Comparison of ENCODE assay signal across 8 cellular contexts in the genomic region with DNA sequence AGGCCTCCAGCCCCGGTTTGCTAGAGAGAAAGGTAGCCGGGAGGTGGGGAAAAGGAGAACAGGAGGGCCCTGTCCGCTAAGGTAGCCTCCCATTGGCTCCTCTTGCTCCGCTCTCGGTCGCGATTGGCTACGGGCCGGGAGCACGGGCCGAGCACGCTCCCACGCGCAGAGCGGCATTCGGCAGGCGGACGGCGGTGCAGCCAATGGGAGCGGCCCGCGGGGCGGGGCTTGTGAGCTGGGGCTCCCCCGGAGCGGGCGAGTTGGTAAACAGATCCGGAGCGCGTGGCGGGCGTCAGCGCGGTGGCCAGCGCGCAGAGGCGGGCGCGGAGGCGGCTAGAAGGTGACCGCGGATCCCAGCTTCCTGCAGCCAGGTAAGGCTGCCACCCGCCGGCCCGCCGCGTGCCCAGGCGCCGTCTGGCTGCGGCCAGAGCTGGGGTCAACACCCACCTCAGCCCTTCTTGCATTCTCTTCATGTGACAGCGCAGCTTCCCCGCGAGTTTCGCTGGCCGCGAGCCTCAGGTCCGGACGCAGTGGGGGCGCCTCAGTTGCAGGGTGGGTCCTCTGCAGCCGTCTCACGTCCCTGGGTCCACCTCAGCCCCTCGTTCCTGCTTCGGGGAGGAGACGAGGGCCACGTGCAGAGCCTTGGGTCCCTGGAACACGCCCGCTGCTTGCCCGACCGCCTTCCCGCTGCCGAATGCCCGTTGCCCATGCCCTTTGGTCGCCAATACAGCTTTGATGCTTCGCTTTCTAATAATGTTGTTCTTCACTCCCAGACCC. TPM values are rescaled to one million over a fixed set of nuclear protein-coding genes. Genes with fewer than 3 reads are reported as not detected.
A peak's percentile ranks its signal among the peaks of the same experiment; 100 is the strongest.
DNase-seq lines count a peak whose midpoint lies in the region; ATAC-seq and TF ChIP-seq lines count a peak whose summit lies in the region.

TSS of gene COQ8A (plus strand) at position 266 of the 777 bp plus-strand sequence. CDS start 21,092 bp downstream, outside the sequence.

- H3K27me3 ChIP-seq in DND-41 (ENCODE audit: insufficient read depth, low read length, poor library complexity) (no peaks in the 10 kb centered on the region), H7 (ENCODE audit: control insufficient read depth, insufficient read depth, low read length) (peaks cover 8% of the 10 kb centered on the region), Loucy (ENCODE audit: insufficient read depth, low read length, poor library complexity, severe bottlenecking) (no peaks in the 10 kb centered on the region), RWPE2 (ENCODE audit: insufficient read depth, poor library complexity, severe bottlenecking) (no peaks in the 10 kb centered on the region), fibroblast of lung (ENCODE audit: control insufficient read depth, insufficient read depth, low read length) (no peaks in the 10 kb centered on the region)

- ATAC-seq in DND-41 (ENCODE audit: insufficient read depth, low read depth) (peak; percentile 95), RWPE2 (ENCODE audit: low read depth) (peak; percentile 98), naive B cell (ENCODE audit: low read depth in 2 of 2) (peak; percentile 88 to 89)
- peak; percentile 96 for ATAC-seq in stimulated activated effector memory CD8-positive, alpha-beta T cell treated with anti-CD3 and anti-CD28 coated beads, Interleukin-12 subunit alpha, Interleukin-12 subunit beta, amount 100 ng/mL, for 72 hours

- peaks cover 32% of the 10 kb centered on the region for H3K4me1 Mint-ChIP-seq in activated T-helper 2 cell treated with anti-CD3 and anti-CD28 coated beads, Interferon-gamma antibody, Interleukin-2, Interleukin-4, amounts not matched to agents 10 μg/mL and 5 μg/mL and 100 μg/mL, durations not matched to agents 14 hours and 24 hours and 36 hours (ENCODE audit: low read depth)
- peaks cover 46 to 57% (median 52%) of the 10 kb centered on the region in 3 donors for H3K4me1 Mint-ChIP-seq in naive B cell
- H3K4me1 Mint-ChIP-seq in stimulated activated effector memory CD8-positive, alpha-beta T cell treated with anti-CD3 and anti-CD28 coated beads, Interleukin-12 subunit alpha, Interleukin-12 subunit beta, amount 100 ng/mL, for 72 hours, result peaks cover 55% of the 10 kb centered on the region

- peaks cover 4% of the 10 kb centered on the region for H3K9me3 ChIP-seq in DND-41 (ENCODE audit: insufficient read depth, low read length, severe bottlenecking)
- peaks cover 7% of the 10 kb centered on the region; the same call in 1 of the 2 replicates for H3K9me3 ChIP-seq in Loucy (ENCODE audit: insufficient read depth, low read depth, low read length)
- no peaks in the 10 kb centered on the region for H3K9me3 ChIP-seq in RWPE2 (ENCODE audit: severe bottlenecking)
- H3K9me3 ChIP-seq in fibroblast of lung (ENCODE audit: control insufficient read depth, insufficient read depth, low read depth, low read length), result no peaks in the 10 kb centered on the region

- peaks cover 42% of the 10 kb centered on the region for H3K79me2 ChIP-seq in DND-41 (ENCODE audit: insufficient read depth, low read length)
- peaks cover 50% of the 10 kb centered on the region for H3K79me2 ChIP-seq in Loucy (ENCODE audit: insufficient read depth, low read length)
- H3K79me2 ChIP-seq in fibroblast of lung (ENCODE audit: control insufficient read depth, insufficient read depth, low read length), result no peaks in the 10 kb centered on the region

- peaks cover 14% of the 10 kb centered on the region for H3K9me3 Mint-ChIP-seq in activated T-helper 2 cell treated with anti-CD3 and anti-CD28 coated beads, Interferon-gamma antibody, Interleukin-2, Interleukin-4, amounts not matched to agents 10 μg/mL and 5 μg/mL and 100 μg/mL, durations not matched to agents 14 hours and 24 hours and 36 hours
- peaks cover 4 to 6% (median 5%) of the 10 kb centered on the region in 7 donors for H3K9me3 Mint-ChIP-seq in naive B cell
- H3K9me3 Mint-ChIP-seq in stimulated activated effector memory CD8-positive, alpha-beta T cell treated with anti-CD3 and anti-CD28 coated beads, Interleukin-12 subunit alpha, Interleukin-12 subunit beta, amount 100 ng/mL, for 72 hours, result peaks cover 4% of the 10 kb centered on the region

- H3K4me2 ChIP-seq in DND-41 (ENCODE audit: insufficient read depth, low read length) (peak within 1 kb of the TSS; percentile 98), Loucy (ENCODE audit: low read depth, low read length, poor library complexity, severe bottlenecking) (peak within 1 kb of the TSS; percentile 93), fibroblast of lung (ENCODE audit: extremely low read depth, insufficient read depth, low read length) (peak within 1 kb of the TSS; percentile 91)

- H3K27ac ChIP-seq in DND-41 (ENCODE audit: low read length), result peak within 1 kb of the TSS; percentile 98
- H3K27ac ChIP-seq in RWPE2 (ENCODE audit: poor library complexity, severe bottlenecking), result peak within 1 kb of the TSS; percentile 74
- peak within 1 kb of the TSS; percentile 87 for H3K27ac ChIP-seq in fibroblast of lung (ENCODE audit: insufficient read depth, low read length)

- H3K36me3 ChIP-seq in DND-41 (ENCODE audit: insufficient read depth, low read length) (no peaks in the 10 kb centered on the region), H7 (replicated peaks; ENCODE audit: control insufficient read depth, insufficient read depth, low read length) (no peaks in the 10 kb centered on the region), Loucy (ENCODE audit: insufficient read depth, low read length) (no peaks in the 10 kb centered on the region), RWPE2 (ENCODE audit: low read depth) (no peaks in the 10 kb centered on the region), fibroblast of lung (ENCODE audit: control insufficient read depth, insufficient read depth, low read length) (no peaks in the 10 kb centered on the region)

- H2AFZ ChIP-seq in DND-41 (ENCODE audit: low read depth, low read length), result peak within 1 kb of the TSS; percentile 95
- peak within 1 kb of the TSS; percentile 80 for H2AFZ ChIP-seq in Loucy (ENCODE audit: low read length)
- H2AFZ ChIP-seq in fibroblast of lung (ENCODE audit: low read length), result peak within 1 kb of the TSS; percentile 79

- H3K4me3 ChIP-seq in DND-41 (ENCODE audit: low read depth in 1 of 2, low read length in 2 of 2), result peak within 1 kb of the TSS; percentile 48 to 95
- peak within 1 kb of the TSS; percentile 77 for H3K4me3 ChIP-seq in H7 (ENCODE audit: insufficient read depth, low read depth, low read length)
- peak within 1 kb of the TSS; percentile 88 for H3K4me3 ChIP-seq in Loucy (ENCODE audit: low read length, poor library complexity, severe bottlenecking)
- peak within 1 kb of the TSS; percentile 46 for H3K4me3 ChIP-seq in RWPE2 (ENCODE audit: severe bottlenecking)
- peak within 1 kb of the TSS; percentile 69 to 81 (median 72) for H3K4me3 ChIP-seq in fibroblast of lung (replicated peaks in 1 of 4; ENCODE audit: control extremely low read depth in 1 of 4, insufficient read depth in 1 of 4, low read depth in 3 of 4, low read length in 4 of 4)

- H3K27me3 Mint-ChIP-seq in activated T-helper 2 cell treated with anti-CD3 and anti-CD28 coated beads, Interferon-gamma antibody, Interleukin-2, Interleukin-4, amounts not matched to agents 10 μg/mL and 5 μg/mL and 100 μg/mL, durations not matched to agents 14 hours and 24 hours and 36 hours (ENCODE audit: low read depth), result no peaks in the 10 kb centered on the region
- no peaks in the 10 kb centered on the region for H3K27me3 Mint-ChIP-seq in naive B cell

- H3K9ac ChIP-seq in DND-41 (ENCODE audit: low read depth, low read length) (peak within 1 kb of the TSS; percentile 78), Loucy (ENCODE audit: low read depth, low read length, poor library complexity, severe bottlenecking) (peak within 1 kb of the TSS; percentile 92), fibroblast of lung (ENCODE audit: insufficient read depth, low read length) (peak within 1 kb of the TSS; percentile 70)

- H4K20me1 ChIP-seq in DND-41 (ENCODE audit: insufficient read depth, low read length) (peaks cover 11% of the 10 kb centered on the region; the same call in 1 of the 2 replicates), Loucy (ENCODE audit: insufficient read depth, low read length, poor library complexity, severe bottlenecking) (peaks cover 3% of the 10 kb centered on the region), fibroblast of lung (ENCODE audit: control insufficient read depth, extremely low read depth, insufficient read depth, low read length) (no peaks in the 10 kb centered on the region)

- intact Hi-C loops in activated T-helper 2 cell treated with anti-CD3 and anti-CD28 coated beads, Interferon-gamma antibody, Interleukin-2, Interleukin-4, amounts not matched to agents 10 μg/mL and 5 μg/mL and 100 μg/mL, durations not matched to agents 14 hours and 24 hours and 36 hours (cut with micrococcal nuclease), result loop anchor here (5.0 kb wide), 2 partner anchors 313 to 377 kb away; partner anchors contain the start of gene CDC42BPA

- H3K4me3 Mint-ChIP-seq in activated T-helper 2 cell treated with anti-CD3 and anti-CD28 coated beads, Interferon-gamma antibody, Interleukin-2, Interleukin-4, amounts not matched to agents 10 μg/mL and 5 μg/mL and 100 μg/mL, durations not matched to agents 14 hours and 24 hours and 36 hours (ENCODE audit: low read depth), result peak within 1 kb of the TSS; percentile 87
- H3K4me3 Mint-ChIP-seq in naive B cell, result peak within 1 kb of the TSS; percentile 88 to 95 (median 94)
- peak within 1 kb of the TSS; percentile 86 for H3K4me3 Mint-ChIP-seq in stimulated activated effector memory CD8-positive, alpha-beta T cell treated with anti-CD3 and anti-CD28 coated beads, Interleukin-12 subunit alpha, Interleukin-12 subunit beta, amount 100 ng/mL, for 72 hours

- H3K4me1 ChIP-seq in DND-41 (ENCODE audit: insufficient read depth, low read length) (peaks cover 36% of the 10 kb centered on the region), Loucy (ENCODE audit: insufficient read depth, low read length, poor library complexity, severe bottlenecking) (peaks cover 56% of the 10 kb centered on the region), RWPE2 (ENCODE audit: insufficient read depth, poor library complexity, severe bottlenecking) (no peaks in the 10 kb centered on the region), fibroblast of lung (ENCODE audit: control insufficient read depth, extremely low read depth, insufficient read depth, low read length) (peaks cover 7% of the 10 kb centered on the region)

- peaks cover 15% of the 10 kb centered on the region for H3K36me3 Mint-ChIP-seq in activated T-helper 2 cell treated with anti-CD3 and anti-CD28 coated beads, Interferon-gamma antibody, Interleukin-2, Interleukin-4, amounts not matched to agents 10 μg/mL and 5 μg/mL and 100 μg/mL, durations not matched to agents 14 hours and 24 hours and 36 hours (ENCODE audit: low read depth)
- peaks cover 5 to 6% of the 10 kb centered on the region in 2 donors for H3K36me3 Mint-ChIP-seq in naive B cell
- peaks cover 26% of the 10 kb centered on the region for H3K36me3 Mint-ChIP-seq in stimulated activated effector memory CD8-positive, alpha-beta T cell treated with anti-CD3 and anti-CD28 coated beads, Interleukin-12 subunit alpha, Interleukin-12 subunit beta, amount 100 ng/mL, for 72 hours

- TF ChIP-seq CTCF in DND-41 (IDR thresholded peaks at IDR 0.05; ENCODE audit: borderline replicate concordance, extremely low read depth, low read length, poor library complexity, severe bottlenecking) (no peak), Loucy (conservative IDR thresholded peaks at IDR 0.05; ENCODE audit: low read length) (no peak), RWPE2 (IDR thresholded peaks at IDR 0.05; ENCODE audit: poor library complexity, severe bottlenecking) (no peak), fibroblast of lung (conservative IDR thresholded peaks at IDR 0.05 in 1 of 2, IDR thresholded peaks at IDR 0.05 in 1 of 2; ENCODE audit: low read depth in 1 of 2, low read length in 2 of 2) (no peak)

- H3F3A ChIP-seq in Loucy (ENCODE audit: low read depth), result no peaks in the 10 kb centered on the region

- no peaks in the 10 kb centered on the region for H3K9me2 ChIP-seq in Loucy (replicated peaks; ENCODE audit: low read depth, low read length)

- DNase-seq in DND-41, result peak; percentile 99
- DNase-seq in H7, result peak; percentile 99
- DNase-seq in RWPE2 (ENCODE audit: low spot score), result peak; percentile 91
- DNase-seq in activated T-helper 2 cell treated with anti-CD3 and anti-CD28 coated beads, Interferon-gamma antibody, Interleukin-2, Interleukin-4, amounts not matched to agents 10 μg/mL and 5 μg/mL and 100 μg/mL, durations not matched to agents 14 hours and 24 hours and 36 hours (ENCODE audit: low spot score), result peak; percentile 99
- peak; percentile 99 for DNase-seq in fibroblast of lung (ENCODE audit: low read depth in 2 of 2)
- peak; percentile 99 for DNase-seq in naive B cell
- peak in 1 of 2 donors; percentile 96 for DNase-seq in stimulated activated effector memory CD8-positive, alpha-beta T cell treated with anti-CD3 and anti-CD28 coated beads, Interleukin-12 subunit alpha, Interleukin-12 subunit beta, amount 100 ng/mL, for 72 hours (ENCODE audit: low spot score in 2 of 2)

- H3K27ac Mint-ChIP-seq in activated T-helper 2 cell treated with anti-CD3 and anti-CD28 coated beads, Interferon-gamma antibody, Interleukin-2, Interleukin-4, amounts not matched to agents 10 μg/mL and 5 μg/mL and 100 μg/mL, durations not matched to agents 14 hours and 24 hours and 36 hours, result peak within 1 kb of the TSS; percentile 96
- H3K27ac Mint-ChIP-seq in naive B cell, result peak within 1 kb of the TSS; percentile 90 to 99 (median 96)
- peak within 1 kb of the TSS; percentile 97 for H3K27ac Mint-ChIP-seq in stimulated activated effector memory CD8-positive, alpha-beta T cell treated with anti-CD3 and anti-CD28 coated beads, Interleukin-12 subunit alpha, Interleukin-12 subunit beta, amount 100 ng/mL, for 72 hours

RNA-seq across cellular contexts. Expression of gene COQ8A, which starts in this region (rescaled TPM):
- total RNA-seq in H7 (2014; rRNA removed; shearing (Covaris generic)), result 35.8 and 52.5 TPM in 2 replicates
- 28.0 and 30.4 TPM in 2 replicates for total RNA-seq in activated T-helper 2 cell treated with anti-CD3 and anti-CD28 coated beads, Interferon-gamma antibody, Interleukin-2, Interleukin-4, amounts not matched to agents 10 μg/mL and 5 μg/mL and 100 μg/mL, durations not matched to agents 14 hours and 24 hours and 36 hours
- 19.3 and 19.7 TPM in 2 replicates for total RNA-seq in fibroblast of lung
- 3.8 and 4.5 TPM in 2 replicates for polyA plus RNA-seq in fibroblast of lung
- 3.5 and 5.0 TPM in 2 replicates for polyA plus RNA-seq in fibroblast of lung (2012)
- polyA minus RNA-seq in fibroblast of lung (ENCODE audit: low replicate concordance), result 6.4 and 7.0 TPM in 2 replicates
- polyA plus RNA-seq in naive B cell (ENCODE audit: low read depth in 6 of 6), result 10 to 100 TPM; 35.7 to 63.4 (median 53.9) TPM

Comparison
In these comparisons a context has a peak if more than half of its experiments do, and no peak if none do; other contexts are left out.
1. RNA of gene COQ8A (polyA plus RNA-seq): 35.7 to 63.4 TPM in naive B cell; 3.5 to 5.0 TPM in fibroblast of lung; every median in the first group is over 4 times any median in the second.
2. Peak in every context shown above with its lines, with median percentiles within 50 percentile points of each other: ATAC-seq, H2AFZ ChIP-seq, H3K27ac ChIP-seq, H3K4me2 ChIP-seq, H3K4me3 ChIP-seq, H3K9ac ChIP-seq, H3K27ac Mint-ChIP-seq and H3K4me3 Mint-ChIP-seq.